Comparison of ENCODE assay signal across 14 cellular contexts in the genomic region with DNA sequence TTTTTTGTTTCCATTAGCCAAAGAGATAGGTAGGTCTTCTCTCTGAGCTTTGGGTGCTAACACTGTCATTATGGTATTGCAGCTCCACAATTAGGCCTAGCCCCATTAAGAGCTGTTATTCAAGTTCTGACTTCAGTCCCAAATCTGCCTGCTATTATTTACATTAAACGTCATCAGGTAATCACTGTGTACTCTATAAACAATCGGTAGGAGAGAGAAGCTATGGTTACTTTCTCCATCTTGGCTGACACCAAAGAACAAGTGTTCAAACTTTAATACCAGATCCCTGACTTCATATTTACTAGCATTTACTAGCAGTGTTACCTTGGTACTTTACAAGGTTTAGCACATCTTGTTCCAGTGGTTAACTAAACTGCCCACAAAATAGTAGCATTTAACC.
DNase-seq lines count a peak whose midpoint lies in the region; ATAC-seq and TF ChIP-seq lines count a peak whose summit lies in the region.
"Had no signal": no experiment of that assay in that cellular context is flagged by ENCODE, and none has a peak within 500 bp of the region (broad histone marks: within the 10 kb centered on the region; RNA-seq: fewer than 3 reads in every experiment).

No MANE protein-coding gene starts in this region.

- H3K9me3 Mint-ChIP-seq in MCF 10A (ENCODE audit: unreplicated experiment), result peaks cover 13% of the 10 kb centered on the region

- no peak overlapping the region for H2AFZ ChIP-seq in PC-3 (ENCODE audit: low read length)
- H2AFZ ChIP-seq: GM23248 had no signal

- WGBS in right cardiac atrium, result 89% methylated on average over 2 of the region's 2 CpGs

- H3K4me3 ChIP-seq in breast epithelium, result no peak overlapping the region
- H3K4me3 ChIP-seq in LNCaP clone FGC (ENCODE audit: low read depth, low read length), result no peak overlapping the region
- no peak overlapping the region for H3K4me3 ChIP-seq in PC-3 (ENCODE audit: low read length)
- H3K4me3 ChIP-seq in right cardiac atrium (ENCODE audit: low read length), result no peak overlapping the region
- H3K4me3 ChIP-seq: GM23248, HAP-1 had no signal

- peaks cover 24% of the 10 kb centered on the region for H3K36me3 Mint-ChIP-seq in MCF 10A (ENCODE audit: insufficient read depth, unreplicated experiment)

- H3K4me3 Mint-ChIP-seq in MCF 10A (ENCODE audit: unreplicated experiment), result no peak overlapping the region
- H3K4me3 Mint-ChIP-seq: CD4-positive, CD25-positive, alpha-beta regulatory T cell; CD8-positive, alpha-beta memory T cell had no signal

- peak; percentile 69 for ATAC-seq in PC-3
- ATAC-seq in right cardiac atrium, result no peak

- no peaks in the 10 kb centered on the region for H4K20me1 ChIP-seq in PC-3 (ENCODE audit: low read length)

- TF ChIP-seq POLR2A in breast epithelium (IDR thresholded peaks at IDR 0.05), result no peak

- H3K27ac Mint-ChIP-seq in MCF 10A (ENCODE audit: low read depth, unreplicated experiment), result peak overlapping the region; percentile 75
- H3K27ac Mint-ChIP-seq: CD4-positive, CD25-positive, alpha-beta regulatory T cell; CD8-positive, alpha-beta memory T cell had no signal

- H3K27me3 ChIP-seq in breast epithelium (no peaks in the 10 kb centered on the region), PC-3 (ENCODE audit: low read length) (no peaks in the 10 kb centered on the region), right cardiac atrium (ENCODE audit: control insufficient read depth, insufficient read depth) (no peaks in the 10 kb centered on the region)
- H3K27me3 ChIP-seq: BE2C had no signal

- H3K27me3 Mint-ChIP-seq in MCF 10A (ENCODE audit: insufficient read depth, unreplicated experiment), result no peaks in the 10 kb centered on the region
- H3K27me3 Mint-ChIP-seq: CD4-positive, CD25-positive, alpha-beta regulatory T cell; CD8-positive, alpha-beta memory T cell had no signal

- BruUV-seq in MCF 10A (replicated peaks; lab: Mats Ljungman, UMichigan), result no TSS peak
- no TSS peak for BruUV-seq in PC-3 (replicated peaks; lab: Mats Ljungman, UMichigan)

- no peaks in the 10 kb centered on the region for H3K9me2 ChIP-seq in PC-3 (replicated peaks; ENCODE audit: low read length)

- H3K9me3 ChIP-seq in breast epithelium, result no peaks in the 10 kb centered on the region
- H3K9me3 ChIP-seq in PC-3 (ENCODE audit: low read length), result no peaks in the 10 kb centered on the region
- H3K9me3 ChIP-seq in right cardiac atrium (ENCODE audit: control insufficient read depth, low read length), result no peaks in the 10 kb centered on the region
- H3K9me3 ChIP-seq: BE2C, Caco-2, HAP-1 had no signal

- H3K4me1 Mint-ChIP-seq in MCF 10A (ENCODE audit: insufficient read depth, unreplicated experiment), result no peaks in the 10 kb centered on the region
- H3K4me1 Mint-ChIP-seq: CD4-positive, CD25-positive, alpha-beta regulatory T cell; CD8-positive, alpha-beta memory T cell had no signal

- no peaks in the 10 kb centered on the region for H3K36me3 ChIP-seq in breast epithelium
- 0 out of 2 replicates have a peak, but pooled peaks cover 5% of the 10 kb centered on the region for H3K36me3 ChIP-seq in PC-3 (ENCODE audit: low read depth, low read length)
- H3K36me3 ChIP-seq: BE2C, HAP-1 had no signal

- H3K9ac ChIP-seq in PC-3 (ENCODE audit: low read length), result no peak overlapping the region
- H3K9ac ChIP-seq: GM23248 had no signal

- intact Hi-C loops in MCF 10A (cut with micrococcal nuclease) (no loop called here), breast epithelium (cut with DNase I; ENCODE audit: low total_unique reads) (no loop called here), PC-3 (cut with micrococcal nuclease) (no loop called here), right cardiac atrium (cut with DNase I) (no loop called here)

- no peaks in the 10 kb centered on the region for H3K4me1 ChIP-seq in breast epithelium
- peaks cover 13% of the 10 kb centered on the region for H3K4me1 ChIP-seq in PC-3 (ENCODE audit: insufficient read depth, low read length)
- H3K4me1 ChIP-seq in right cardiac atrium (ENCODE audit: control insufficient read depth, insufficient read depth, low read length), result no peaks in the 10 kb centered on the region
- H3K4me1 ChIP-seq: BE2C, Caco-2, HAP-1 had no signal

- no peak overlapping the region for H3K27ac ChIP-seq in breast epithelium
- H3K27ac ChIP-seq in PC-3 (ENCODE audit: low read length), result peak overlapping the region; percentile 42
- no peak overlapping the region for H3K27ac ChIP-seq in right cardiac atrium (ENCODE audit: low read length)
- H3K27ac ChIP-seq: GM23248 had no signal

- TF ChIP-seq CTCF in MCF 10A (IDR thresholded peaks at IDR 0.05; ENCODE audit: unreplicated experiment) (no peak), breast epithelium (IDR thresholded peaks at IDR 0.05) (no peak), LNCaP clone FGC (IDR thresholded peaks at IDR 0.05; ENCODE audit: control insufficient read depth, extremely low read depth, insufficient read depth) (no peak), PC-3 (conservative IDR thresholded peaks at IDR 0.05; ENCODE audit: low read depth, low read length) (no peak)

- H3K79me2 ChIP-seq in PC-3 (ENCODE audit: low read length), result no peaks in the 10 kb centered on the region

- H3K4me2 ChIP-seq in PC-3 (ENCODE audit: low read length), result peak overlapping the region; percentile 14; the same call in 1 of the 2 replicates

- DNase-seq in MCF 10A (ENCODE audit: unreplicated experiment), result no peak
- no peak for DNase-seq in breast epithelium (ENCODE audit: low spot score in 2 of 2)
- DNase-seq in LNCaP clone FGC (ENCODE audit: low read depth), result peak; percentile 76
- DNase-seq in PC-3, result peak; percentile 47
- no peak for DNase-seq in right cardiac atrium
- DNase-seq in LoVo (ENCODE audit: low spot score), result no peak
- DNase-seq: ACHN; BE2C; C1 segment of cervical spinal cord; Caco-2; CD4-positive, CD25-positive, alpha-beta regulatory T cell; CD8-positive, alpha-beta memory T cell; GM23248 had no signal

- POLR2A ChIA-PET in MCF 10A (lab: Yijun Ruan, JAX), result no interaction called here
- POLR2A ChIA-PET in PC-3 (lab: Charles Lee; ENCODE audit: unreplicated experiment), result no interaction called here

- no peaks in the 10 kb centered on the region for H3F3A ChIP-seq in PC-3 (ENCODE audit: low read length, unreplicated experiment)

- CTCF ChIA-PET in MCF 10A (lab: Yijun Ruan, JAX) (no interaction called here), PC-3 (lab: Charles Lee) (no interaction called here)

Comparison
In these comparisons a context has a peak if more than half of its experiments do, and no peak if none do; other contexts are left out.
1. DNase-seq: peak in LNCaP clone FGC (single experiment) and PC-3 (single experiment); none in MCF 10A (single experiment), breast epithelium (0 of 2), right cardiac atrium (0 of 3) and LoVo (single experiment).